ENCODE assay signal across 9 cellular contexts in genomic region chr10:77350711-77351119, GRCh38.
DNase-seq lines count a peak whose midpoint lies in the region; ATAC-seq and TF ChIP-seq lines count a peak whose summit lies in the region.
"Had no signal": no experiment of that assay in that cellular context is flagged by ENCODE, and none has a peak within 500 bp of the region (broad histone marks: within the 10 kb centered on the region; RNA-seq: fewer than 3 reads in every experiment).

No MANE protein-coding gene starts in this region.

- no peaks in the 10 kb centered on the region for H3K9me3 Mint-ChIP-seq in activated naive CD8-positive, alpha-beta T cell treated with anti-CD3 and anti-CD28 coated beads for 36 hours
- H3K9me3 Mint-ChIP-seq in CD4-positive, alpha-beta T cell, result no peaks in the 10 kb centered on the region
- H3K9me3 Mint-ChIP-seq: central memory CD8-positive, alpha-beta T cell had no signal

- H3K27ac Mint-ChIP-seq in activated naive CD8-positive, alpha-beta T cell treated with anti-CD3 and anti-CD28 coated beads for 36 hours, result no peak overlapping the region
- H3K27ac Mint-ChIP-seq in CD4-positive, alpha-beta T cell, result no peak overlapping the region

- intact Hi-C loops in CD4-positive, alpha-beta T cell (cut with DNase I, micrococcal nuclease), result no loop called here

- DNase-seq in A172 (ENCODE audit: low spot score) (peak; percentile 100), H4 (ENCODE audit: low spot score) (peak; percentile 97), kidney tubule cell (ENCODE audit: low spot score) (peak; percentile 99)
- DNase-seq in activated naive CD8-positive, alpha-beta T cell treated with anti-CD3 and anti-CD28 coated beads for 36 hours, result peak; percentile 33
- DNase-seq in CD4-positive, alpha-beta T cell, result no peak

- ATAC-seq in GM19035 (IDR thresholded peaks at IDR 0.05; ENCODE audit: unreplicated experiment) (no peak), GM21447 (IDR thresholded peaks at IDR 0.05; ENCODE audit: unreplicated experiment) (no peak), HG02610 (IDR thresholded peaks at IDR 0.05; ENCODE audit: unreplicated experiment) (no peak)
- no peak for ATAC-seq in CD4-positive, alpha-beta T cell (ENCODE audit: poor library complexity)

- no peaks in the 10 kb centered on the region for H3K9me3 ChIP-seq in CD4-positive, alpha-beta T cell (ENCODE audit: control insufficient read depth, low read length)

- CTCF ChIA-PET in CD4-positive, alpha-beta T cell (lab: Charles Lee), result no interaction called here

- peaks cover 9% of the 10 kb centered on the region for H3K4me1 Mint-ChIP-seq in activated naive CD8-positive, alpha-beta T cell treated with anti-CD3 and anti-CD28 coated beads for 36 hours
- no peaks in the 10 kb centered on the region for H3K4me1 Mint-ChIP-seq in CD4-positive, alpha-beta T cell (ENCODE audit: low read depth)
- H3K4me1 Mint-ChIP-seq: central memory CD8-positive, alpha-beta T cell had no signal

- H3K36me3 Mint-ChIP-seq in activated naive CD8-positive, alpha-beta T cell treated with anti-CD3 and anti-CD28 coated beads for 36 hours, result no peaks in the 10 kb centered on the region
- no peaks in the 10 kb centered on the region for H3K36me3 Mint-ChIP-seq in CD4-positive, alpha-beta T cell (ENCODE audit: low read depth)

- POLR2A ChIA-PET in CD4-positive, alpha-beta T cell (lab: Charles Lee), result no interaction called here

- H3K27ac ChIP-seq in CD4-positive, alpha-beta T cell (ENCODE audit: low read depth, low read length), result no peak overlapping the region

- H3K27me3 Mint-ChIP-seq in activated naive CD8-positive, alpha-beta T cell treated with anti-CD3 and anti-CD28 coated beads for 36 hours, result no peaks in the 10 kb centered on the region
- no peaks in the 10 kb centered on the region for H3K27me3 Mint-ChIP-seq in CD4-positive, alpha-beta T cell

- H3K27me3 ChIP-seq in CD4-positive, alpha-beta T cell (ENCODE audit: control insufficient read depth, insufficient read depth, low read length), result no peaks in the 10 kb centered on the region

- TF ChIP-seq CTCF in CD4-positive, alpha-beta T cell (IDR thresholded peaks at IDR 0.05), result no peak

- H3K4me3 Mint-ChIP-seq in activated naive CD8-positive, alpha-beta T cell treated with anti-CD3 and anti-CD28 coated beads for 36 hours, result no peak overlapping the region
- H3K4me3 Mint-ChIP-seq in CD4-positive, alpha-beta T cell, result no peak overlapping the region
- H3K4me3 Mint-ChIP-seq: central memory CD8-positive, alpha-beta T cell had no signal

Comparison
In these comparisons a context has a peak if more than half of its experiments do, and no peak if none do; other contexts are left out.
1. DNase-seq: peak in A172 (single experiment), H4 (single experiment), activated naive CD8-positive, alpha-beta T cell treated with anti-CD3 and anti-CD28 coated beads for 36 hours (single experiment) and kidney tubule cell (single experiment); none in CD4-positive, alpha-beta T cell (0 of 10).